In the genomic region with DNA sequence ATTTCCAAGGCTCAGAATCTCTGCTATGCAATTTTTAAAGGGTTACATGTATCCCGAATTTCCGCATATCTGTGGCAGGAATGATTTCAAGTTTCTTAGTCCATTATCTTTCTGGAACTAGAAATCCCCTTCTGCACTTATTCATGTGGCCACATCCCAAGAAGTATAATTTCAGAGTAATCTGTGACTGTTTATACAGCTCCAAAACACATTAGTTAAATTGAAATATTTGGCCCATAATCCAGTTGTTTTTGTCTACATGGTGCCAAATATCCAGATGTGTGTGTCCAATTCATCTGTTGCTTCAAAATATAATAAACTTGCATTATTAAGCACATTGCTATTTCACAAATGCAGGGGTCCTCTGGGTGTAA, we compare ENCODE assay signal across 19 cellular contexts.
DNase-seq lines count a peak whose midpoint lies in the region; ATAC-seq and TF ChIP-seq lines count a peak whose summit lies in the region.
"Had no signal": no experiment of that assay in that cellular context is flagged by ENCODE, and none has a peak within 500 bp of the region (broad histone marks: within the 10 kb centered on the region; RNA-seq: fewer than 3 reads in every experiment).

No MANE protein-coding gene starts in this region.

- intact Hi-C loops in colonic mucosa (cut with DNase I), result no loop called here
- intact Hi-C loops in heart right ventricle (cut with DNase I), result no loop called here
- intact Hi-C loops in psoas muscle (cut with DNase I), result no loop called here
- intact Hi-C loops in uterus (cut with DNase I; ENCODE audit: low total_unique reads), result no loop called here

- no peaks in the 10 kb centered on the region for H3K27me3 ChIP-seq in colonic mucosa
- no peaks in the 10 kb centered on the region for H3K27me3 ChIP-seq in heart right ventricle
- peaks cover 0 to 3% (median 0%) of the 10 kb centered on the region in 3 donors for H3K27me3 ChIP-seq in psoas muscle (ENCODE audit: insufficient read depth in 3 of 3, low read length in 2 of 3)
- no peaks in the 10 kb centered on the region for H3K27me3 ChIP-seq in uterus
- H3K27me3 ChIP-seq: neural progenitor cell had no signal

- WGBS in heart right ventricle, 2 donors, result 68 to 69% methylated on average over 2 of the region's 2 CpGs
- 24 to 58% (median 34%) methylated on average over 2 of the region's 2 CpGs for WGBS in psoas muscle, 3 donors

- H3K27ac ChIP-seq in colonic mucosa, result peak overlapping the region; percentile 13
- peak overlapping the region in 8 of 10 donors; percentile 18 to 84 (median 57) for H3K27ac ChIP-seq in heart right ventricle
- H3K27ac ChIP-seq in psoas muscle, result peak overlapping the region; percentile 32
- H3K27ac ChIP-seq in uterus, result peak overlapping the region; percentile 56 to 69
- H3K27ac ChIP-seq: foreskin keratinocyte, neural progenitor cell had no signal

- no peak overlapping the region for H3K4me3 ChIP-seq in colonic mucosa
- H3K4me3 ChIP-seq in heart right ventricle, result no peak overlapping the region
- no peak overlapping the region for H3K4me3 ChIP-seq in psoas muscle
- no peak overlapping the region for H3K4me3 ChIP-seq in uterus
- H3K4me3 ChIP-seq: GM12878, neural progenitor cell had no signal

- H3K4me1 ChIP-seq in colonic mucosa (no peaks in the 10 kb centered on the region), heart right ventricle (peaks cover 0 to 16% (median 0%) of the 10 kb centered on the region in 9 donors), psoas muscle (no peaks in the 10 kb centered on the region), uterus (peaks cover 0 to 4% of the 10 kb centered on the region in 2 donors)
- H3K4me1 ChIP-seq: neural progenitor cell had no signal

- no peak overlapping the region for H3K9ac ChIP-seq in colonic mucosa (ENCODE audit: low read depth in 2 of 2, low read length in 2 of 2)
- H3K9ac ChIP-seq: neural progenitor cell had no signal

- DNase-seq in colonic mucosa (no peak), heart right ventricle (no peak), psoas muscle (no peak), uterus (no peak), NCI-H2227 treated with DMSO at 0.1 percent for 48 hours (lab: John Stamatoyannopoulos, UW) (no peak), cerebellum (ENCODE audit: low spot score) (no peak)
- DNase-seq: activated CD4-positive, alpha-beta T cell treated with anti-CD3 and anti-CD28 coated beads for 36 hours; CD4-positive, alpha-beta memory T cell; foreskin keratinocyte; MM.1S; NCI-H1436 treated with DMSO at 0.1 percent for 48 hours; NCI-H2171 treated with DMSO at 0.1 percent for 48 hours; NCI-H774; OCI-M1; SIG-M5; stimulated activated CD8-positive, alpha-beta memory T cell treated with anti-CD3 and anti-CD28 coated beads, Interleukin-4, amount 100 ng/mL, for 48 hours had no signal

- no peak for TF ChIP-seq POLR2A in uterus (IDR thresholded peaks at IDR 0.05)

- H3K36me3 ChIP-seq in colonic mucosa, result no peaks in the 10 kb centered on the region
- no peaks in the 10 kb centered on the region for H3K36me3 ChIP-seq in heart right ventricle
- H3K36me3 ChIP-seq in psoas muscle (ENCODE audit: insufficient read depth in 1 of 2, low read depth in 1 of 2), result no peaks in the 10 kb centered on the region
- no peaks in the 10 kb centered on the region for H3K36me3 ChIP-seq in uterus
- H3K36me3 ChIP-seq: neural progenitor cell had no signal

- no peak for TF ChIP-seq CTCF in colonic mucosa (IDR thresholded peaks at IDR 0.05)
- TF ChIP-seq CTCF in heart right ventricle (IDR thresholded peaks at IDR 0.05), result no peak
- no peak for TF ChIP-seq CTCF in psoas muscle (IDR thresholded peaks at IDR 0.05)
- no peak for TF ChIP-seq CTCF in uterus (IDR thresholded peaks at IDR 0.05)

- ATAC-seq in heart right ventricle (peak in 7 of 8 donors; percentile 44 to 84 (median 77)), psoas muscle (peak in 3 of 4 donors; percentile 27 to 60 (median 48)), GM21526 (IDR thresholded peaks at IDR 0.05; ENCODE audit: low FRiP score, unreplicated experiment) (no peak)
- ATAC-seq: activated CD4-positive, alpha-beta T cell treated with anti-CD3 and anti-CD28 coated beads for 36 hours; foreskin keratinocyte; GM12878 had no signal

- H3K9me3 ChIP-seq in colonic mucosa (no peaks in the 10 kb centered on the region), heart right ventricle (peaks cover 0 to 8% (median 0%) of the 10 kb centered on the region in 11 donors), psoas muscle (no peaks in the 10 kb centered on the region), uterus (no peaks in the 10 kb centered on the region)
